1 cellular context compared by ENCODE assay signal in genomic region chr11:34427171-34427805, GRCh38.
TF ChIP-seq lines count a peak whose summit lies in the region.

No MANE protein-coding gene starts in this region.

TF ChIP-seq in K562, 482 proteins besides CTCF, POLR2A, EP300 and RAD21 (continued from another document and continues in another):
- TF ChIP-seq PRDM10 (IDR thresholded peaks at IDR 0.05; ENCODE audit: partially characterized antibody) (no peak), ZNF146 (CRISPR knock-in tag; IDR thresholded peaks at IDR 0.05; ENCODE audit: unreplicated experiment) (no peak), FOXK2 (conservative IDR thresholded peaks at IDR 0.05 in 1 of 2, IDR thresholded peaks at IDR 0.05 in 1 of 2; ENCODE audit: low read depth in 2 of 2) (0 out of 4 replicates have a peak, but pooled peaks of 1 of the 2 experiments have one; percentile 24), ZNF511 (CRISPR knock-in tag; IDR thresholded peaks at IDR 0.05) (no peak), FOSL1 (tag; conservative IDR thresholded peaks at IDR 0.05) (peak; percentile 50; the same call in 1 of the 2 replicates), HDAC2 (IDR thresholded peaks at IDR 0.05) (0 out of 2 replicates have a peak, but pooled peaks have one; percentile 17), GABPA (tag; conservative IDR thresholded peaks at IDR 0.05; ENCODE audit: low read depth) (0 out of 2 replicates have a peak, but pooled peaks have one; percentile 22), CEBPB (tag; IDR thresholded peaks at IDR 0.05) (peak; percentile 58), YY1 (IDR thresholded peaks at IDR 0.05; ENCODE audit: borderline replicate concordance in 1 of 3, control insufficient read depth in 1 of 3, extremely low read depth in 1 of 3, insufficient read depth in 3 of 3, insufficient read length in 1 of 3, insufficient replicate concordance in 2 of 3, low read depth in 1 of 3, low read length in 2 of 3) (peak in 1 of 3 experiments; percentile 37), ARID2 (IDR thresholded peaks at IDR 0.05) (no peak), NBN (IDR thresholded peaks at IDR 0.05; ENCODE audit: low read depth) (no peak), ZNF124 (CRISPR knock-in tag; IDR thresholded peaks at IDR 0.05) (no peak), CGGBP1 (CRISPR knock-in tag; IDR thresholded peaks at IDR 0.05) (no peak), MCM5 (IDR thresholded peaks at IDR 0.05; ENCODE audit: low read depth) (no peak), RBM14 (IDR thresholded peaks at IDR 0.05; ENCODE audit: borderline replicate concordance, insufficient read depth, low read depth, low read length) (no peak), HMBOX1 (IDR thresholded peaks at IDR 0.05) (no peak), ZNF444 (CRISPR knock-in tag; IDR thresholded peaks at IDR 0.05) (no peak), ARNT (IDR thresholded peaks at IDR 0.05) (0 out of 4 replicates have a peak, but pooled peaks of 1 of the 2 experiments have one; percentile 22), ZNF316 (IDR thresholded peaks at IDR 0.05) (peak; percentile 99), JUNB (CRISPR knock-in tag; conservative IDR thresholded peaks at IDR 0.05) (no peak), CSDE1 (IDR thresholded peaks at IDR 0.05) (no peak), ZNF384 (IDR thresholded peaks at IDR 0.05; ENCODE audit: low read depth, low read length) (peak; percentile 97), PURB (CRISPR knock-in tag; IDR thresholded peaks at IDR 0.05; ENCODE audit: low read depth) (no peak), STAG1 (CRISPR knock-in tag; IDR thresholded peaks at IDR 0.05; ENCODE audit: borderline replicate concordance) (no peak), MAFF (IDR thresholded peaks at IDR 0.05; ENCODE audit: low read length) (peak; percentile 89), LEF1 (IDR thresholded peaks at IDR 0.05) (0 out of 2 replicates have a peak, but pooled peaks have one; percentile 39), HLTF (IDR thresholded peaks at IDR 0.05) (no peak), ZNF165 (CRISPR knock-in tag; IDR thresholded peaks at IDR 0.05; ENCODE audit: borderline replicate concordance) (no peak), FOXJ2 (tag; IDR thresholded peaks at IDR 0.05) (no peak), C11orf30 (IDR thresholded peaks at IDR 0.05; ENCODE audit: low read depth) (peak; percentile 99), NFE2 (IDR thresholded peaks at IDR 0.05; ENCODE audit: low read depth) (peak; percentile 96), SMARCB1 (IDR thresholded peaks at IDR 0.05; ENCODE audit: insufficient read length, low read depth) (peak; percentile 38), SP2 (IDR thresholded peaks at IDR 0.05; ENCODE audit: extremely low read depth, low read depth, low read length, poor library complexity, severe bottlenecking) (no peak), ATF3 (IDR thresholded peaks at IDR 0.05) (peak; percentile 37; the same call in 1 of the 2 replicates), ATF3 (CRISPR knock-in tag; conservative IDR thresholded peaks at IDR 0.05) (no peak), SMARCA4 (IDR thresholded peaks at IDR 0.05) (peak; percentile 48; the same call in 1 of the 2 replicates)
- TF ChIP-seq, protein P1, sequence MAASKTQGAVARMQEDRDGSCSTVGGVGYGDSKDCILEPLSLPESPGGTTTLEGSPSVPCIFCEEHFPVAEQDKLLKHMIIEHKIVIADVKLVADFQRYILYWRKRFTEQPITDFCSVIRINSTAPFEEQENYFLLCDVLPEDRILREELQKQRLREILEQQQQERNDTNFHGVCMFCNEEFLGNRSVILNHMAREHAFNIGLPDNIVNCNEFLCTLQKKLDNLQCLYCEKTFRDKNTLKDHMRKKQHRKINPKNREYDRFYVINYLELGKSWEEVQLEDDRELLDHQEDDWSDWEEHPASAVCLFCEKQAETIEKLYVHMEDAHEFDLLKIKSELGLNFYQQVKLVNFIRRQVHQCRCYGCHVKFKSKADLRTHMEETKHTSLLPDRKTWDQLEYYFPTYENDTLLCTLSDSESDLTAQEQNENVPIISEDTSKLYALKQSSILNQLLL (CRISPR knock-in tag; IDR thresholded peaks at IDR 0.05; ENCODE audit: borderline replicate concordance): no peak
- TF ChIP-seq, protein P2, sequence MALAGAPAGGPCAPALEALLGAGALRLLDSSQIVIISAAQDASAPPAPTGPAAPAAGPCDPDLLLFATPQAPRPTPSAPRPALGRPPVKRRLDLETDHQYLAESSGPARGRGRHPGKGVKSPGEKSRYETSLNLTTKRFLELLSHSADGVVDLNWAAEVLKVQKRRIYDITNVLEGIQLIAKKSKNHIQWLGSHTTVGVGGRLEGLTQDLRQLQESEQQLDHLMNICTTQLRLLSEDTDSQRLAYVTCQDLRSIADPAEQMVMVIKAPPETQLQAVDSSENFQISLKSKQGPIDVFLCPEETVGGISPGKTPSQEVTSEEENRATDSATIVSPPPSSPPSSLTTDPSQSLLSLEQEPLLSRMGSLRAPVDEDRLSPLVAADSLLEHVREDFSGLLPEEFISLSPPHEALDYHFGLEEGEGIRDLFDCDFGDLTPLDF (CRISPR knock-in tag; IDR thresholded peaks at IDR 0.05): no peak
- TF ChIP-seq, protein P3, sequence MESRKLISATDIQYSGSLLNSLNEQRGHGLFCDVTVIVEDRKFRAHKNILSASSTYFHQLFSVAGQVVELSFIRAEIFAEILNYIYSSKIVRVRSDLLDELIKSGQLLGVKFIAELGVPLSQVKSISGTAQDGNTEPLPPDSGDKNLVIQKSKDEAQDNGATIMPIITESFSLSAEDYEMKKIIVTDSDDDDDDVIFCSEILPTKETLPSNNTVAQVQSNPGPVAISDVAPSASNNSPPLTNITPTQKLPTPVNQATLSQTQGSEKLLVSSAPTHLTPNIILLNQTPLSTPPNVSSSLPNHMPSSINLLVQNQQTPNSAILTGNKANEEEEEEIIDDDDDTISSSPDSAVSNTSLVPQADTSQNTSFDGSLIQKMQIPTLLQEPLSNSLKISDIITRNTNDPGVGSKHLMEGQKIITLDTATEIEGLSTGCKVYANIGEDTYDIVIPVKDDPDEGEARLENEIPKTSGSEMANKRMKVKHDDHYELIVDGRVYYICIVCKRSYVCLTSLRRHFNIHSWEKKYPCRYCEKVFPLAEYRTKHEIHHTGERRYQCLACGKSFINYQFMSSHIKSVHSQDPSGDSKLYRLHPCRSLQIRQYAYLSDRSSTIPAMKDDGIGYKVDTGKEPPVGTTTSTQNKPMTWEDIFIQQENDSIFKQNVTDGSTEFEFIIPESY (CRISPR knock-in tag; IDR thresholded peaks at IDR 0.05): no peak
- TF ChIP-seq, protein P4, sequence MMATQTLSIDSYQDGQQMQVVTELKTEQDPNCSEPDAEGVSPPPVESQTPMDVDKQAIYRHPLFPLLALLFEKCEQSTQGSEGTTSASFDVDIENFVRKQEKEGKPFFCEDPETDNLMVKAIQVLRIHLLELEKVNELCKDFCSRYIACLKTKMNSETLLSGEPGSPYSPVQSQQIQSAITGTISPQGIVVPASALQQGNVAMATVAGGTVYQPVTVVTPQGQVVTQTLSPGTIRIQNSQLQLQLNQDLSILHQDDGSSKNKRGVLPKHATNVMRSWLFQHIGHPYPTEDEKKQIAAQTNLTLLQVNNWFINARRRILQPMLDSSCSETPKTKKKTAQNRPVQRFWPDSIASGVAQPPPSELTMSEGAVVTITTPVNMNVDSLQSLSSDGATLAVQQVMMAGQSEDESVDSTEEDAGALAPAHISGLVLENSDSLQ (IDR thresholded peaks at IDR 0.05): peak; percentile 66
